Comparison of ENCODE assay signal across 28 cellular contexts in genomic region chr5:97550818-97551217, GRCh38.
"Had no signal": no experiment of that assay in that cellular context is flagged by ENCODE, and none has a peak within 500 bp of the region (broad histone marks: within the 10 kb centered on the region; RNA-seq: fewer than 3 reads in every experiment).

No MANE protein-coding gene starts in this region.

- H3K36me3 ChIP-seq: neural progenitor cell, ovary, right lobe of liver, sigmoid colon, stomach, thoracic aorta, thyroid gland, tibial nerve, upper lobe of left lung, vagina had no signal

- H3K4me3 ChIP-seq: neural progenitor cell, ovary, psoas muscle, right lobe of liver, sigmoid colon, stomach, thoracic aorta, thyroid gland, tibial nerve, upper lobe of left lung, vagina had no signal

- H3K27ac Mint-ChIP-seq: natural killer cell treated with Interleukin-12 subunit alpha and Interleukin-12 subunit beta and Interleukin-15 and Interleukin-18, amount 100 ng/mL, for 72 hours; nephron progenitor cell; neural progenitor cell; progenitor cell of endocrine pancreas; stimulated activated effector memory CD8-positive, alpha-beta T cell treated with anti-CD3 and anti-CD28 coated beads, Interleukin-12 subunit alpha, Interleukin-12 subunit beta, amount 100 ng/mL, for 72 hours; stimulated activated naive B cell treated with anti-CD40 and anti-IgM and Interleukin-4, amounts not matched to agents 10 μg/mL and 1 μg/mL and 100 μg/mL, for 72 hours; stimulated activated naive CD8-positive, alpha-beta T cell treated with anti-CD3 and anti-CD28 coated beads, Interleukin-15, Interleukin-2, amounts not matched to agents 100 ng/mL and 50 ng/mL, for 24 hours had no signal

- H3K4me2 ChIP-seq: neural progenitor cell had no signal

- ATAC-seq: natural killer cell treated with Interleukin-12 subunit alpha and Interleukin-12 subunit beta and Interleukin-15 and Interleukin-18, amount 100 ng/mL, for 72 hours; psoas muscle; right cardiac atrium; right lobe of liver; stimulated activated effector memory CD8-positive, alpha-beta T cell treated with anti-CD3 and anti-CD28 coated beads, Interleukin-12 subunit alpha, Interleukin-12 subunit beta, amount 100 ng/mL, for 72 hours; stimulated activated naive B cell treated with anti-CD40 and anti-IgM and Interleukin-4, amounts not matched to agents 10 μg/mL and 1 μg/mL and 100 μg/mL, for 72 hours had no signal

- H3K79me2 ChIP-seq: parathyroid adenoma had no signal

- H2AFZ ChIP-seq: neural progenitor cell, parathyroid adenoma had no signal

- H3K27me3 Mint-ChIP-seq: natural killer cell treated with Interleukin-12 subunit alpha and Interleukin-12 subunit beta and Interleukin-15 and Interleukin-18, amount 100 ng/mL, for 72 hours; progenitor cell of endocrine pancreas; stimulated activated naive B cell treated with anti-CD40 and anti-IgM and Interleukin-4, amounts not matched to agents 10 μg/mL and 1 μg/mL and 100 μg/mL, for 72 hours; stimulated activated naive CD8-positive, alpha-beta T cell treated with anti-CD3 and anti-CD28 coated beads, Interleukin-15, Interleukin-2, amounts not matched to agents 100 ng/mL and 50 ng/mL, for 24 hours had no signal

- H3K36me3 Mint-ChIP-seq: natural killer cell treated with Interleukin-12 subunit alpha and Interleukin-12 subunit beta and Interleukin-15 and Interleukin-18, amount 100 ng/mL, for 72 hours; neural progenitor cell; stimulated activated effector memory CD8-positive, alpha-beta T cell treated with anti-CD3 and anti-CD28 coated beads, Interleukin-12 subunit alpha, Interleukin-12 subunit beta, amount 100 ng/mL, for 72 hours had no signal

- H3K9me3 ChIP-seq: ovary, psoas muscle, right lobe of liver, sigmoid colon, stomach, thoracic aorta, thyroid gland, tibial nerve, upper lobe of left lung, vagina had no signal

- H3K9me3 Mint-ChIP-seq: nephron progenitor cell, neural progenitor cell had no signal

- H3K27me3 ChIP-seq: neural progenitor cell, ovary, right lobe of liver, sigmoid colon, stomach, thyroid gland, tibial nerve, upper lobe of left lung, vagina had no signal

- H3K4me3 Mint-ChIP-seq: natural killer cell treated with Interleukin-12 subunit alpha and Interleukin-12 subunit beta and Interleukin-15 and Interleukin-18, amount 100 ng/mL, for 72 hours; nephron progenitor cell; neural progenitor cell; stimulated activated effector memory CD8-positive, alpha-beta T cell treated with anti-CD3 and anti-CD28 coated beads, Interleukin-12 subunit alpha, Interleukin-12 subunit beta, amount 100 ng/mL, for 72 hours; stimulated activated naive B cell treated with anti-CD40 and anti-IgM and Interleukin-4, amounts not matched to agents 10 μg/mL and 1 μg/mL and 100 μg/mL, for 72 hours; stimulated activated naive CD8-positive, alpha-beta T cell treated with anti-CD3 and anti-CD28 coated beads, Interleukin-15, Interleukin-2, amounts not matched to agents 100 ng/mL and 50 ng/mL, for 24 hours had no signal

- H3K27ac ChIP-seq: neural progenitor cell, ovary, parathyroid adenoma, psoas muscle, right lobe of liver, sigmoid colon, stomach, thoracic aorta, thyroid gland, tibial nerve, upper lobe of left lung, vagina had no signal

- DNase-seq: nephron progenitor cell; occipital lobe; ovary; posterior cingulate gyrus; psoas muscle; right cardiac atrium; right lobe of liver; sigmoid colon; small intestine; stimulated activated CD4-positive, alpha-beta T cell treated with anti-CD3 and anti-CD28 coated beads, Interleukin-15, amount 100 ng/mL, for 24 hours; stimulated activated CD4-positive, alpha-beta T cell treated with anti-CD3 and anti-CD28 coated beads, Interleukin-2, amount 100 ng/mL, for 24 hours; stimulated activated CD4-positive, alpha-beta T cell treated with anti-CD3 and anti-CD28 coated beads, Interleukin-2, amount 100 ng/mL, for 48 hours; stimulated activated CD4-positive, alpha-beta T cell treated with anti-CD3 and anti-CD28 coated beads, Interleukin-4, amount 100 ng/mL, for 24 hours; stimulated activated naive B cell treated with anti-CD40 and anti-IgM and Interleukin-4, amounts not matched to agents 10 μg/mL and 1 μg/mL and 100 μg/mL, for 72 hours; stimulated activated naive CD4-positive, alpha-beta T cell treated with Interleukin-2 at 50 U/mL for 16 hours; stomach; thyroid gland; trophoblast cell; upper lobe of left lung had no signal

- H3K9ac ChIP-seq: neural progenitor cell, parathyroid adenoma had no signal

- H3K4me1 ChIP-seq: psoas muscle, right lobe of liver, sigmoid colon, stomach, thyroid gland, tibial nerve, upper lobe of left lung, vagina had no signal

- H3K4me1 Mint-ChIP-seq: stimulated activated effector memory CD8-positive, alpha-beta T cell treated with anti-CD3 and anti-CD28 coated beads, Interleukin-12 subunit alpha, Interleukin-12 subunit beta, amount 100 ng/mL, for 72 hours had no signal
